In the genomic region with DNA sequence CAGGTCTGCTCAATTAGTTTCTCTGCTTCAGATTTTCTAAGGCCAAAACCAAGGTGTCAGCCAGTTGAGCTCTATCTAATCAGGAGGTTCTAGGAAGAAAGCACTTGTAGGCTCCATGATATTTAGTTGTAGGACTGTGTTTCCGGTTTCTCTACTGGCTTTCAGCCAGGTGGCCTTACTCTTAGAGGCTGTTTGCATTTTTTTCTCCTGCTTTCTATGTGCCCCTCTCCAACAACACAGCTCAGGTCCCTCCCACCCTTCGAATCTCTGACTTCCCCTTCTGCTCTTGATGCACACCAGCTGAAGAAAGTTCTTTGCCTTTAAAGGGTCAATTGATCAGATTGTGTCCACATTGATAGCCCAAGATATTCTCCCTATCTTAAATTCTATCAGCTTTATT, we compare ENCODE assay signal across 25 cellular contexts.
"Had no signal": no experiment of that assay in that cellular context is flagged by ENCODE, and none has a peak within 500 bp of the region (broad histone marks: within the 10 kb centered on the region; RNA-seq: fewer than 3 reads in every experiment).

No MANE protein-coding gene starts in this region.

- FAIRE-seq: bronchial epithelial cell had no signal

- H3K36me3 ChIP-seq: ascending aorta, SJSA1 had no signal

- H3K27me3 ChIP-seq: ascending aorta, body of pancreas, SJSA1 had no signal

- H3K4me3 ChIP-seq: ascending aorta, body of pancreas, coronary artery, SJSA1 had no signal

- DNase-seq: activated CD4-positive, alpha-beta T cell treated with anti-CD3 and anti-CD28 coated beads for 1 hour; activated CD4-positive, alpha-beta T cell treated with anti-CD3 and anti-CD28 coated beads, Interleukin-2, amount 10 ng/mL, durations not matched to agents 24 days and 14 days; activated CD4-positive, alpha-beta T cell treated with anti-CD3 and anti-CD28 coated beads, Interleukin-2, amount 50 U/mL, for 48 hours; activated CD8-positive, alpha-beta memory T cell treated with anti-CD3 and anti-CD28 coated beads for 24 hours; activated effector memory CD4-positive, alpha-beta T cell treated with anti-CD3 and anti-CD28 coated beads, Interleukin-2, amount 50 U/mL, for 16 hours; activated naive CD4-positive, alpha-beta T cell treated with Interleukin-2 at 50 U/mL for 16 hours; activated naive CD8-positive, alpha-beta T cell treated with anti-CD3 and anti-CD28 coated beads, Interleukin-2, amount 50 U/mL, for 24 hours; activated T-cell treated with anti-CD3 and anti-CD28 coated beads, Interleukin-2, amount 50 U/mL, for 4 hours; amniotic stem cell; body of pancreas; central memory CD4-positive, alpha-beta T cell; KG1; MV-4-11; NCI-H1092 treated with DMSO at 0.1 percent for 48 hours; NCI-H1417 treated with DMSO at 0.1 percent for 48 hours; NCI-H1694; NCI-H2081; NCI-H2171 treated with DMSO at 0.1 percent for 48 hours; NCI-H226; Right ventricle myocardium superior had no signal

- H3K4me1 ChIP-seq: ascending aorta, body of pancreas had no signal

- H3K9me3 ChIP-seq: ascending aorta, body of pancreas had no signal

- H3K27ac ChIP-seq: ascending aorta, body of pancreas, coronary artery, RWPE1 had no signal
